8 cellular contexts compared by ENCODE assay signal in the genomic region with DNA sequence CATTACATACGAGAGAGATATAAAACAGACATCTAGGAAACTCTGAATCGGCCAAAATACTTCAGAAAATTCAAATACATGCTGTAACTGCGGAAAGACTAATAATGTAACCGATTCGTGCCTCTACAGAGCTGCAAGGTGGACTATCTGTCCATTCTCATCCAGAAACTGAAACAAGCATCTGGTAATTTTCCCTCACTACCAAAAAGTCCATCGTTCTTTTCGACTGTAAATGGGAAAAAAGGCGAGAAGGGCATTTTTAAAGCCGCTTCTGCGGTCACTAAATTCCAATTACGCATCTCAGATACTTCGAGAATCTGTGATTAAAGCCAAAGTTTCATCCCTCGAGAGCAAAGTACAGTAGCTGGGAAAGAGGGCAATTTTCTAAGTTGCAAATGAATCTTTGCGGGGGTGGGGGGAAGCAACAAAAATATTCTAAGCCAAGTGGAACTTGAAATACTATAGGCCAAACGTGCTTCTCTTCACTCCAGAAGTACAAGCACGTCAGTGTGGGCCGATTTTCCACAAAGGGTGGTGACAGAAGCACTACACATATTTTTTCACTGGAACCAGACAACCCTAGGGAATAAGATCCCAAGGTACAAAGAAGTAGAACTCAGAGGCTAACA. TPM values are rescaled to one million over a fixed set of nuclear protein-coding genes. Genes with fewer than 3 reads are reported as not detected.
DNase-seq lines count a peak whose midpoint lies in the region; ATAC-seq, FAIRE-seq and TF ChIP-seq lines count a peak whose summit lies in the region.

No MANE protein-coding gene starts in this region.

- H3K36me3 ChIP-seq in skeletal muscle satellite cell (ENCODE audit: insufficient read depth, low read length), result peaks cover 11% of the 10 kb centered on the region

- H3K4me1 ChIP-seq in skeletal muscle satellite cell (ENCODE audit: control insufficient read depth, insufficient read depth, low read length), result peaks cover 33% of the 10 kb centered on the region

- H3K9ac ChIP-seq in skeletal muscle satellite cell (ENCODE audit: low read depth, low read length), result peak overlapping the region; percentile 97

- H3K27me3 ChIP-seq in skeletal muscle satellite cell (ENCODE audit: control insufficient read depth, insufficient read depth, low read length), result no peaks in the 10 kb centered on the region

- TF ChIP-seq CTCF in fibroblast of the aortic adventitia (IDR thresholded peaks at IDR 0.05; ENCODE audit: insufficient read depth, low read length), result no peak

- DNase-seq in GM19239 (ENCODE audit: insufficient read length, low spot score) (no peak), SW480 (ENCODE audit: low spot score) (peak; percentile 52), fibroblast of the aortic adventitia (ENCODE audit: low read depth) (no peak), NCI-H524 (lab: John Stamatoyannopoulos, UW) (no peak), T-helper 9 cell (no peak)
- DNase-seq in activated effector memory CD4-positive, alpha-beta T cell treated with Interleukin-2 at 50 U/mL for 16 hours, result no peak

- FAIRE-seq in GM19239 (lab: Jason Lieb, UNC), result peak; percentile 45

- ATAC-seq in HG02798 (IDR thresholded peaks at IDR 0.05; ENCODE audit: poor library complexity, unreplicated experiment), result no peak

- no peaks in the 10 kb centered on the region for H3K9me3 ChIP-seq in skeletal muscle satellite cell (replicated peaks; ENCODE audit: low read length)

- peak overlapping the region; percentile 82 for H3K4me2 ChIP-seq in skeletal muscle satellite cell (ENCODE audit: low read length)

- H3K4me3 ChIP-seq in fibroblast of the aortic adventitia (ENCODE audit: low read depth, low read length), result peak overlapping the region; percentile 98
- peak overlapping the region; percentile 97 for H3K4me3 ChIP-seq in skeletal muscle satellite cell (ENCODE audit: low read length)

RNA-seq across cellular contexts. Expression of a gene that starts 1.2 kb away (rescaled TPM):
- 93.7 and 165 TPM in 2 replicates for total RNA-seq in fibroblast of the aortic adventitia (ENCODE audit: low replicate concordance)
- total RNA-seq in skeletal muscle satellite cell (2012; rRNA removed), result 79.7 and 86.2 TPM in 2 replicates

RNA-seq across cellular contexts. Expression of a gene that starts 26.6 kb away (rescaled TPM):
- 0.82 and 1.2 TPM in 2 replicates for total RNA-seq in fibroblast of the aortic adventitia (ENCODE audit: low replicate concordance)
- total RNA-seq in skeletal muscle satellite cell (2012; rRNA removed), result 0.44 and 2.8 TPM in 2 replicates

RNA-seq across cellular contexts. Expression of a gene that starts 33.8 kb away (rescaled TPM):
- total RNA-seq in fibroblast of the aortic adventitia (ENCODE audit: low replicate concordance), result 54.4 and 70.9 TPM in 2 replicates
- 202 and 204 TPM in 2 replicates for total RNA-seq in skeletal muscle satellite cell (2012; rRNA removed)

RNA-seq across cellular contexts. Expression of a gene that starts 41.1 kb away (rescaled TPM):
- not detected in 2 replicates for total RNA-seq in fibroblast of the aortic adventitia (ENCODE audit: low replicate concordance)
- 0.44 and 0.51 TPM in 2 replicates for total RNA-seq in skeletal muscle satellite cell (2012; rRNA removed)
